In genomic region chr1:246165826-246166709, GRCh38 we compare ENCODE assay signal across 1 cellular context.
TF ChIP-seq lines count a peak whose summit lies in the region.

No MANE protein-coding gene starts in this region.

TF ChIP-seq in K562, 482 proteins besides CTCF, POLR2A, EP300 and RAD21 (continued from another document):
- 0 out of 4 replicates have a peak, but pooled peaks of 1 of the 2 experiments have one; percentile 12 for TF ChIP-seq TEAD1 (CRISPR knock-in tag; IDR thresholded peaks at IDR 0.05)
- TF ChIP-seq ZC3H11A (IDR thresholded peaks at IDR 0.05; ENCODE audit: low read depth, low read length), result no peak
- no peak for TF ChIP-seq SETDB1 (IDR thresholded peaks at IDR 0.05; ENCODE audit: low read length)
- TF ChIP-seq RUNX1 (IDR thresholded peaks at IDR 0.05; ENCODE audit: low read depth), result no peak
- TF ChIP-seq, protein P1, sequence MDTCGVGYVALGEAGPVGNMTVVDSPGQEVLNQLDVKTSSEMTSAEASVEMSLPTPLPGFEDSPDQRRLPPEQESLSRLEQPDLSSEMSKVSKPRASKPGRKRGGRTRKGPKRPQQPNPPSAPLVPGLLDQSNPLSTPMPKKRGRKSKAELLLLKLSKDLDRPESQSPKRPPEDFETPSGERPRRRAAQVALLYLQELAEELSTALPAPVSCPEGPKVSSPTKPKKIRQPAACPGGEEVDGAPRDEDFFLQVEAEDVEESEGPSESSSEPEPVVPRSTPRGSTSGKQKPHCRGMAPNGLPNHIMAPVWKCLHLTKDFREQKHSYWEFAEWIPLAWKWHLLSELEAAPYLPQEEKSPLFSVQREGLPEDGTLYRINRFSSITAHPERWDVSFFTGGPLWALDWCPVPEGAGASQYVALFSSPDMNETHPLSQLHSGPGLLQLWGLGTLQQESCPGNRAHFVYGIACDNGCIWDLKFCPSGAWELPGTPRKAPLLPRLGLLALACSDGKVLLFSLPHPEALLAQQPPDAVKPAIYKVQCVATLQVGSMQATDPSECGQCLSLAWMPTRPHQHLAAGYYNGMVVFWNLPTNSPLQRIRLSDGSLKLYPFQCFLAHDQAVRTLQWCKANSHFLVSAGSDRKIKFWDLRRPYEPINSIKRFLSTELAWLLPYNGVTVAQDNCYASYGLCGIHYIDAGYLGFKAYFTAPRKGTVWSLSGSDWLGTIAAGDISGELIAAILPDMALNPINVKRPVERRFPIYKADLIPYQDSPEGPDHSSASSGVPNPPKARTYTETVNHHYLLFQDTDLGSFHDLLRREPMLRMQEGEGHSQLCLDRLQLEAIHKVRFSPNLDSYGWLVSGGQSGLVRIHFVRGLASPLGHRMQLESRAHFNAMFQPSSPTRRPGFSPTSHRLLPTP (IDR thresholded peaks at IDR 0.05; ENCODE audit: borderline replicate concordance, extremely low read depth, insufficient read length), result no peak
- no peak for TF ChIP-seq ZNF124 (CRISPR knock-in tag; IDR thresholded peaks at IDR 0.05)
- TF ChIP-seq SMARCC2 (IDR thresholded peaks at IDR 0.05; ENCODE audit: low read depth), result 0 out of 2 replicates have a peak, but pooled peaks have one; percentile 46
- TF ChIP-seq TCF3 (CRISPR knock-in tag; IDR thresholded peaks at IDR 0.05), result 0 out of 2 replicates have a peak, but pooled peaks have one; percentile 2
- peak; percentile 63; the same call in 1 of the 2 replicates for TF ChIP-seq LEF1 (IDR thresholded peaks at IDR 0.05)
- TF ChIP-seq BDP1 (IDR thresholded peaks at IDR 0.05; ENCODE audit: insufficient read depth, insufficient read length), result no peak
- peak; percentile 16; the same call in 1 of the 2 replicates for TF ChIP-seq EP400 (IDR thresholded peaks at IDR 0.05)
- TF ChIP-seq EHMT2 (IDR thresholded peaks at IDR 0.05), result peak; percentile 34; the same call in 1 of the 2 replicates
- TF ChIP-seq ZNF146 (CRISPR knock-in tag; IDR thresholded peaks at IDR 0.05; ENCODE audit: unreplicated experiment), result no peak
- no peak for TF ChIP-seq KAT2B (IDR thresholded peaks at IDR 0.05; ENCODE audit: low read depth, low read length)
- no peak for TF ChIP-seq NR2C2 (CRISPR knock-in tag; IDR thresholded peaks at IDR 0.05)
- TF ChIP-seq NR2C2 (tag; IDR thresholded peaks at IDR 0.05), result peak; percentile 30; the same call in 1 of the 2 replicates
- TF ChIP-seq, protein P2, sequence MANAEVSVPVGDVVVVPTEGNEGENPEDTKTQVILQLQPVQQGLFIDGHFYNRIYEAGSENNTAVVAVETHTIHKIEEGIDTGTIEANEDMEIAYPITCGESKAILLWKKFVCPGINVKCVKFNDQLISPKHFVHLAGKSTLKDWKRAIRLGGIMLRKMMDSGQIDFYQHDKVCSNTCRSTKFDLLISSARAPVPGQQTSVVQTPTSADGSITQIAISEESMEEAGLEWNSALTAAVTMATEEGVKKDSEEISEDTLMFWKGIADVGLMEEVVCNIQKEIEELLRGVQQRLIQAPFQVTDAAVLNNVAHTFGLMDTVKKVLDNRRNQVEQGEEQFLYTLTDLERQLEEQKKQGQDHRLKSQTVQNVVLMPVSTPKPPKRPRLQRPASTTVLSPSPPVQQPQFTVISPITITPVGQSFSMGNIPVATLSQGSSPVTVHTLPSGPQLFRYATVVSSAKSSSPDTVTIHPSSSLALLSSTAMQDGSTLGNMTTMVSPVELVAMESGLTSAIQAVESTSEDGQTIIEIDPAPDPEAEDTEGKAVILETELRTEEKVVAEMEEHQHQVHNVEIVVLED (CRISPR knock-in tag; IDR thresholded peaks at IDR 0.05), result no peak
- TF ChIP-seq PURB (CRISPR knock-in tag; IDR thresholded peaks at IDR 0.05; ENCODE audit: low read depth), result no peak
- TF ChIP-seq TBL1XR1 (IDR thresholded peaks at IDR 0.05; ENCODE audit: low read length in 2 of 2), result 0 out of 4 replicates have a peak, but pooled peaks of 1 of the 2 experiments have one; percentile 19
- 0 out of 2 replicates have a peak, but pooled peaks have one; percentile 50 for TF ChIP-seq PHB (CRISPR knock-in tag; IDR thresholded peaks at IDR 0.05)
- TF ChIP-seq, protein P3, sequence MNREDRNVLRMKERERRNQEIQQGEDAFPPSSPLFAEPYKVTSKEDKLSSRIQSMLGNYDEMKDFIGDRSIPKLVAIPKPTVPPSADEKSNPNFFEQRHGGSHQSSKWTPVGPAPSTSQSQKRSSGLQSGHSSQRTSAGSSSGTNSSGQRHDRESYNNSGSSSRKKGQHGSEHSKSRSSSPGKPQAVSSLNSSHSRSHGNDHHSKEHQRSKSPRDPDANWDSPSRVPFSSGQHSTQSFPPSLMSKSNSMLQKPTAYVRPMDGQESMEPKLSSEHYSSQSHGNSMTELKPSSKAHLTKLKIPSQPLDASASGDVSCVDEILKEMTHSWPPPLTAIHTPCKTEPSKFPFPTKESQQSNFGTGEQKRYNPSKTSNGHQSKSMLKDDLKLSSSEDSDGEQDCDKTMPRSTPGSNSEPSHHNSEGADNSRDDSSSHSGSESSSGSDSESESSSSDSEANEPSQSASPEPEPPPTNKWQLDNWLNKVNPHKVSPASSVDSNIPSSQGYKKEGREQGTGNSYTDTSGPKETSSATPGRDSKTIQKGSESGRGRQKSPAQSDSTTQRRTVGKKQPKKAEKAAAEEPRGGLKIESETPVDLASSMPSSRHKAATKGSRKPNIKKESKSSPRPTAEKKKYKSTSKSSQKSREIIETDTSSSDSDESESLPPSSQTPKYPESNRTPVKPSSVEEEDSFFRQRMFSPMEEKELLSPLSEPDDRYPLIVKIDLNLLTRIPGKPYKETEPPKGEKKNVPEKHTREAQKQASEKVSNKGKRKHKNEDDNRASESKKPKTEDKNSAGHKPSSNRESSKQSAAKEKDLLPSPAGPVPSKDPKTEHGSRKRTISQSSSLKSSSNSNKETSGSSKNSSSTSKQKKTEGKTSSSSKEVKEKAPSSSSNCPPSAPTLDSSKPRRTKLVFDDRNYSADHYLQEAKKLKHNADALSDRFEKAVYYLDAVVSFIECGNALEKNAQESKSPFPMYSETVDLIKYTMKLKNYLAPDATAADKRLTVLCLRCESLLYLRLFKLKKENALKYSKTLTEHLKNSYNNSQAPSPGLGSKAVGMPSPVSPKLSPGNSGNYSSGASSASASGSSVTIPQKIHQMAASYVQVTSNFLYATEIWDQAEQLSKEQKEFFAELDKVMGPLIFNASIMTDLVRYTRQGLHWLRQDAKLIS (CRISPR knock-in tag; IDR thresholded peaks at IDR 0.05), result 0 out of 2 replicates have a peak, but pooled peaks have one; percentile 24
- no peak for TF ChIP-seq CHD1 (IDR thresholded peaks at IDR 0.05; ENCODE audit: low read length)
- no peak for TF ChIP-seq BRCA1 (IDR thresholded peaks at IDR 0.05)
- no peak for TF ChIP-seq BRCA1 (CRISPR knock-in tag; IDR thresholded peaks at IDR 0.05)
- no peak for TF ChIP-seq NR2C1 (IDR thresholded peaks at IDR 0.05)
- TF ChIP-seq NR2C1 (tag; IDR thresholded peaks at IDR 0.05), result peak; percentile 21; the same call in 1 of the 2 replicates
- peak; percentile 22; the same call in 1 of the 2 replicates for TF ChIP-seq CREB1 (IDR thresholded peaks at IDR 0.05)
- no peak for TF ChIP-seq CREB1 (CRISPR knock-in tag; IDR thresholded peaks at IDR 0.05)
- no peak for TF ChIP-seq U2AF2 (optimal IDR thresholded peaks at IDR 0.05; ENCODE audit: low read depth, low read length)
- TF ChIP-seq MGA (IDR thresholded peaks at IDR 0.05), result peak; percentile 31; the same call in 1 of the 2 replicates
- 0 out of 2 replicates have a peak, but pooled peaks have one; percentile 44 for TF ChIP-seq ZNF707 (CRISPR knock-in tag; conservative IDR thresholded peaks at IDR 0.05)
- TF ChIP-seq ZNF384 (IDR thresholded peaks at IDR 0.05; ENCODE audit: low read depth, low read length), result peak; percentile 63
- TF ChIP-seq GTF2A2 (tag; IDR thresholded peaks at IDR 0.05), result no peak
- peak; percentile 69; the same call in 1 of the 2 replicates for TF ChIP-seq MYC (IDR thresholded peaks at IDR 0.05; ENCODE audit: low read depth, low read length)
- TF ChIP-seq MYC (CRISPR knock-in tag; IDR thresholded peaks at IDR 0.05; ENCODE audit: borderline replicate concordance, low read depth), result no peak
- no peak for TF ChIP-seq SRSF1 (IDR thresholded peaks at IDR 0.05; ENCODE audit: low read depth, low read length)
- TF ChIP-seq, protein P4, sequence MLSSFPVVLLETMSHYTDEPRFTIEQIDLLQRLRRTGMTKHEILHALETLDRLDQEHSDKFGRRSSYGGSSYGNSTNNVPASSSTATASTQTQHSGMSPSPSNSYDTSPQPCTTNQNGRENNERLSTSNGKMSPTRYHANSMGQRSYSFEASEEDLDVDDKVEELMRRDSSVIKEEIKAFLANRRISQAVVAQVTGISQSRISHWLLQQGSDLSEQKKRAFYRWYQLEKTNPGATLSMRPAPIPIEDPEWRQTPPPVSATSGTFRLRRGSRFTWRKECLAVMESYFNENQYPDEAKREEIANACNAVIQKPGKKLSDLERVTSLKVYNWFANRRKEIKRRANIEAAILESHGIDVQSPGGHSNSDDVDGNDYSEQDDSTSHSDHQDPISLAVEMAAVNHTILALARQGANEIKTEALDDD (IDR thresholded peaks at IDR 0.05), result 0 out of 2 replicates have a peak, but pooled peaks have one; percentile 31
